ENCODE assay signal across 17 cellular contexts in genomic region chr9:136257381-136258298, GRCh38. TPM values are rescaled to one million over a fixed set of nuclear protein-coding genes. Genes with fewer than 3 reads are reported as not detected.
DNase-seq lines count a peak whose midpoint lies in the region; ATAC-seq and TF ChIP-seq lines count a peak whose summit lies in the region.
"Had no signal": no experiment of that assay in that cellular context is flagged by ENCODE, and none has a peak within 500 bp of the region (broad histone marks: within the 10 kb centered on the region; RNA-seq: fewer than 3 reads in every experiment).

No MANE protein-coding gene starts in this region.

- no peak overlapping the region for H3K4me3 ChIP-seq in HEK293 (ENCODE audit: low read depth, low read length)
- H3K4me3 ChIP-seq: GM23248 had no signal

- no peaks in the 10 kb centered on the region for H3K9me3 ChIP-seq in HEK293 (ENCODE audit: control insufficient read depth, insufficient read depth, low read depth, low read length)

- intact Hi-C loops in Right ventricle myocardium inferior (cut with DNase I) (no loop called here), Right ventricle myocardium superior (cut with DNase I) (no loop called here)

- POLR2A ChIA-PET in HEK293 (lab: Yijun Ruan, JAX), result no interaction called here

- H3K36me3 ChIP-seq in HEK293 (ENCODE audit: control insufficient read depth in 2 of 2, insufficient read depth in 1 of 2, low read length in 2 of 2), result no peaks in the 10 kb centered on the region

- TF ChIP-seq CTCF in HEK293 (tag by site-specific recombination; IDR thresholded peaks at IDR 0.05), result no peak

- H3K4me1 ChIP-seq in HEK293 (ENCODE audit: control insufficient read depth, insufficient read depth, low read length), result no peaks in the 10 kb centered on the region

- no peak overlapping the region for H3K27ac ChIP-seq in HEK293 (ENCODE audit: extremely low read depth, low read depth, low read length)
- H3K27ac ChIP-seq: GM23248, HL-60 had no signal

- CTCF ChIA-PET in HEK293 (lab: Yijun Ruan, JAX), result interaction anchor here (0.7 to 1.8 kb wide), 4 partner anchors 21 to 119 kb away, joined by 3 to 7 read pairs (median 4); no protein-coding TSS in a partner anchor

- no peak for ATAC-seq in Right ventricle myocardium inferior
- ATAC-seq in Right ventricle myocardium superior (ENCODE audit: poor library complexity), result no peak
- ATAC-seq: CD8-positive, alpha-beta T cell; HCT116 had no signal

- peak; percentile 30 for DNase-seq in Right ventricle myocardium inferior (ENCODE audit: missing footprints)
- no peak for DNase-seq in Right ventricle myocardium superior
- peak; percentile 63 for DNase-seq in SW480 (ENCODE audit: low spot score)
- DNase-seq in retina, result peak; percentile 41
- no peak for DNase-seq in NCI-H187 (lab: John Stamatoyannopoulos, UW)
- no peak for DNase-seq in activated CD4-positive, alpha-beta T cell treated with anti-CD3 and anti-CD28 coated beads for 1 hour
- DNase-seq: ACHN, COR-L47, DMS153, DMS79 treated with DMSO at 0.1 percent for 48 hours, EL, GM23248 had no signal

TF ChIP-seq in HEK293, 187 proteins besides CTCF, POLR2A, EP300 and RAD21 (continues in another document):
- no peak for TF ChIP-seq ZBTB11 (tag by site-specific recombination; conservative IDR thresholded peaks at IDR 0.05; ENCODE audit: low read depth)
- TF ChIP-seq ZNF26 (tag by site-specific recombination; IDR thresholded peaks at IDR 0.05), result no peak
- no peak for TF ChIP-seq ZNF18 (tag by site-specific recombination; IDR thresholded peaks at IDR 0.05)
- TF ChIP-seq ZNF544 (tag by site-specific recombination; IDR thresholded peaks at IDR 0.05), result no peak
- peak; percentile 59; the same call in 1 of the 2 replicates for TF ChIP-seq EGR2 (tag by site-specific recombination; IDR thresholded peaks at IDR 0.05; ENCODE audit: low read depth)
- TF ChIP-seq ZNF175 (tag by site-specific recombination; IDR thresholded peaks at IDR 0.05), result no peak
- no peak for TF ChIP-seq ZNF677 (tag by site-specific recombination; IDR thresholded peaks at IDR 0.05)
- peak; percentile 41 for TF ChIP-seq GLIS1 (tag by site-specific recombination; IDR thresholded peaks at IDR 0.05)
- TF ChIP-seq KLF9 (tag by site-specific recombination; IDR thresholded peaks at IDR 0.05; ENCODE audit: low read depth), result no peak
- TF ChIP-seq ZNF660 (tag by site-specific recombination; IDR thresholded peaks at IDR 0.05), result no peak
- no peak for TF ChIP-seq ZNF292 (tag by site-specific recombination; IDR thresholded peaks at IDR 0.05; ENCODE audit: borderline replicate concordance, low read depth)
- TF ChIP-seq ZNF184 (tag by site-specific recombination; IDR thresholded peaks at IDR 0.05), result no peak
- no peak for TF ChIP-seq ZNF133 (tag by site-specific recombination; IDR thresholded peaks at IDR 0.05)
- TF ChIP-seq ZBTB20 (tag by site-specific recombination; IDR thresholded peaks at IDR 0.05), result no peak
- peak; percentile 13; the same call in 1 of the 2 replicates for TF ChIP-seq GLIS2 (tag by site-specific recombination; IDR thresholded peaks at IDR 0.05)
- peak; percentile 59; the same call in 1 of the 2 replicates for TF ChIP-seq ZFHX2 (tag by site-specific recombination; conservative IDR thresholded peaks at IDR 0.05)
- TF ChIP-seq PRDM4 (tag by site-specific recombination; IDR thresholded peaks at IDR 0.05), result no peak
- TF ChIP-seq ZSCAN4 (tag by site-specific recombination; IDR thresholded peaks at IDR 0.05), result no peak

RNA-seq across cellular contexts. Expression of gene QSOX2, which starts 12.0 kb away (rescaled TPM):
- total RNA-seq in Right ventricle myocardium inferior, result 8.3 TPM
- total RNA-seq in Right ventricle myocardium superior, result 7.7 TPM

RNA-seq across cellular contexts. Expression of gene CCDC187, which starts 46.3 kb away (rescaled TPM):
- not detected for total RNA-seq in Right ventricle myocardium inferior
- not detected for total RNA-seq in Right ventricle myocardium superior
- total RNA-seq: GM23248 had no signal

RNA-seq across cellular contexts. Expression of gene LHX3, which starts 52.7 kb away (rescaled TPM):
- not detected for total RNA-seq in Right ventricle myocardium inferior
- total RNA-seq in Right ventricle myocardium superior, result not detected
- total RNA-seq: A172, GM23248 had no signal

Comparison
In these comparisons a context has a peak if more than half of its experiments do, and no peak if none do; other contexts are left out.
1. DNase-seq: peak in Right ventricle myocardium inferior (single experiment), SW480 (single experiment) and retina (single experiment); none in Right ventricle myocardium superior (single experiment), NCI-H187 (0 of 2) and activated CD4-positive, alpha-beta T cell treated with anti-CD3 and anti-CD28 coated beads for 1 hour (single experiment).